ENCODE assay signal across 21 cellular contexts in genomic region chr5:24714757-24715156, GRCh38.
A peak's percentile ranks its signal among the peaks of the same experiment; 100 is the strongest.
DNase-seq lines count a peak whose midpoint lies in the region; ATAC-seq lines count a peak whose summit lies in the region.
"Had no signal": no experiment of that assay in that cellular context is flagged by ENCODE, and none has a peak within 500 bp of the region (broad histone marks: within the 10 kb centered on the region; RNA-seq: fewer than 3 reads in every experiment).

No MANE protein-coding gene starts in this region.

- H3K23ac ChIP-seq in neuronal stem cell (ENCODE audit: low read depth, low read length, poor library complexity): no peak overlapping the region

- no peak overlapping the region for H2BK120ac ChIP-seq in neuronal stem cell (ENCODE audit: low read depth, low read length)

- H3K36me3 ChIP-seq in neuronal stem cell (replicated peaks in 1 of 2; ENCODE audit: control insufficient read depth in 2 of 2, insufficient read depth in 2 of 2, low read length in 2 of 2): no peaks in the 10 kb centered on the region
- H3K36me3 ChIP-seq: pancreas, sigmoid colon, tibial artery had no signal

- peak; percentile 43 for DNase-seq in Ammon's horn (ENCODE audit: low spot score)
- peak; percentile 34 for DNase-seq in HT1080 (ENCODE audit: low read depth)
- DNase-seq in OCI-M1 (lab: John Stamatoyannopoulos, UW): peak; percentile 59
- peak; percentile 1 for DNase-seq in globus pallidus (ENCODE audit: low spot score)
- DNase-seq in hepatic stellate cell (ENCODE audit: low spot score): no peak
- no peak for DNase-seq in COR-L47 (lab: John Stamatoyannopoulos, UW)
- DNase-seq in neuronal stem cell (ENCODE audit: low spot score): no peak
- DNase-seq: activated CD4-positive, alpha-beta T cell treated with anti-CD3 and anti-CD28 coated beads for 1 hour; AML-193; GF-D8; natural killer cell; NCI-H2029 treated with DMSO at 0.1 percent for 48 hours; NCI-H510A; pancreas; sigmoid colon; stimulated activated naive CD4-positive, alpha-beta T cell; tibial artery had no signal

- H3K4ac ChIP-seq in neuronal stem cell (ENCODE audit: low read length): no peak overlapping the region

- no peaks in the 10 kb centered on the region for H3K4me1 ChIP-seq in neuronal stem cell (ENCODE audit: control insufficient read depth in 2 of 2, insufficient read depth in 1 of 2, low read depth in 1 of 2, low read length in 2 of 2)
- H3K4me1 ChIP-seq: pancreas, sigmoid colon, tibial artery had no signal

- H4K8ac ChIP-seq in neuronal stem cell (ENCODE audit: low read depth, low read length): no peak overlapping the region

- no CpG with 5 or more reads among the region's 4 CpGs for WGBS in neuronal stem cell (ENCODE audit: extremely low coverage in 2 of 2, insufficient read length in 2 of 2, insufficient replicate concordance in 1 of 2), 2 donors

- no peaks in the 10 kb centered on the region for H3K27me3 ChIP-seq in neuronal stem cell (ENCODE audit: control insufficient read depth in 3 of 3, insufficient read depth in 3 of 3, low read depth in 1 of 3, low read length in 3 of 3)
- H3K27me3 ChIP-seq: pancreas, sigmoid colon, tibial artery had no signal

- H4K91ac ChIP-seq in neuronal stem cell (ENCODE audit: low read depth, low read length, poor library complexity): no peak overlapping the region

- H3K27ac ChIP-seq in neuronal stem cell (replicated peaks; ENCODE audit: low read length): no peak overlapping the region
- H3K27ac ChIP-seq: HL-60, pancreas, sigmoid colon, tibial artery had no signal

- no peak overlapping the region for H2AFZ ChIP-seq in neuronal stem cell (ENCODE audit: low read length)

- H3K18ac ChIP-seq in neuronal stem cell (ENCODE audit: low read length): no peak overlapping the region

- no peak overlapping the region for H2BK5ac ChIP-seq in neuronal stem cell (ENCODE audit: low read length)

- H3K9me3 ChIP-seq in neuronal stem cell (replicated peaks in 1 of 2; ENCODE audit: control insufficient read depth in 2 of 2, insufficient read depth in 1 of 2, low read depth in 1 of 2, low read length in 2 of 2): no peaks in the 10 kb centered on the region
- H3K9me3 ChIP-seq: pancreas, tibial artery had no signal

- no peak overlapping the region for H3K4me3 ChIP-seq in neuronal stem cell (ENCODE audit: low read length in 2 of 2)
- H3K4me3 ChIP-seq: GM12878, pancreas, tibial artery had no signal

- H3K79me1 ChIP-seq in neuronal stem cell (ENCODE audit: low read depth, low read length): no peaks in the 10 kb centered on the region

- ATAC-seq in GM19463 (IDR thresholded peaks at IDR 0.05; ENCODE audit: unreplicated experiment): no peak
- ATAC-seq: activated naive CD4-positive, alpha-beta T cell treated with anti-CD3 and anti-CD28 coated beads, Interleukin-2, amount 50 U/mL, for 72 hours; GM12878; natural killer cell had no signal

- no peak overlapping the region for H2BK12ac ChIP-seq in neuronal stem cell (ENCODE audit: low read length)

- no peak overlapping the region for H2BK15ac ChIP-seq in neuronal stem cell (ENCODE audit: low read length)

- H2AK5ac ChIP-seq in neuronal stem cell (ENCODE audit: low read depth, low read length): no peak overlapping the region

- H3K4me2 ChIP-seq in neuronal stem cell (ENCODE audit: insufficient read depth, low read length, poor library complexity, severe bottlenecking): no peak overlapping the region

- no peak overlapping the region for H3K14ac ChIP-seq in neuronal stem cell (ENCODE audit: low read length)

- H3K9ac ChIP-seq in neuronal stem cell (ENCODE audit: low read depth, low read length, poor library complexity): no peak overlapping the region

Comparison
In these comparisons a context has a peak if more than half of its experiments do, and no peak if none do; other contexts are left out.
1. DNase-seq: peak in Ammon's horn (single experiment), HT1080 (single experiment), OCI-M1 (single experiment) and globus pallidus (single experiment); none in hepatic stellate cell (single experiment), COR-L47 (single experiment) and neuronal stem cell (single experiment).